Comparison of ENCODE assay signal across 7 cellular contexts in genomic region chr1:14924455-14925325, GRCh38.
DNase-seq lines count a peak whose midpoint lies in the region; ATAC-seq lines count a peak whose summit lies in the region.

No MANE protein-coding gene starts in this region.

- H3K27ac Mint-ChIP-seq in activated naive CD8-positive, alpha-beta T cell treated with anti-CD3 and anti-CD28 coated beads for 36 hours: no peak overlapping the region

- peaks cover 6% of the 10 kb centered on the region for H3K4me1 Mint-ChIP-seq in activated naive CD8-positive, alpha-beta T cell treated with anti-CD3 and anti-CD28 coated beads for 36 hours

- H3K9me3 Mint-ChIP-seq in activated naive CD8-positive, alpha-beta T cell treated with anti-CD3 and anti-CD28 coated beads for 36 hours: no peaks in the 10 kb centered on the region

- peak overlapping the region; percentile 50 for H3K4me3 Mint-ChIP-seq in activated naive CD8-positive, alpha-beta T cell treated with anti-CD3 and anti-CD28 coated beads for 36 hours

- DNase-seq in EH (ENCODE audit: low read depth): peak; percentile 63
- peak; percentile 31 for DNase-seq in HuH-7 (ENCODE audit: low spot score)
- peak; percentile 24 for DNase-seq in activated naive CD8-positive, alpha-beta T cell treated with anti-CD3 and anti-CD28 coated beads for 36 hours
- peak in 41 of 42 donors; percentile 41 to 90 (median 77) for DNase-seq in head of caudate nucleus
- DNase-seq in nucleus accumbens (lab: John Stamatoyannopoulos, UW): peak in 42 of 56 donors; percentile 15 to 79 (median 47)
- no peak for DNase-seq in stimulated activated CD4-positive, alpha-beta T cell treated with anti-CD3 and anti-CD28 coated beads, Interleukin-4, amount 100 ng/mL, for 24 hours

- no peak for ATAC-seq in GM21447 (IDR thresholded peaks at IDR 0.05; ENCODE audit: unreplicated experiment)

- intact Hi-C loops in head of caudate nucleus (cut with DNase I): loop anchor here (5.0 kb wide), 1 partner anchor 103 kb away; no protein-coding TSS in a partner anchor

- H3K36me3 Mint-ChIP-seq in activated naive CD8-positive, alpha-beta T cell treated with anti-CD3 and anti-CD28 coated beads for 36 hours: no peaks in the 10 kb centered on the region

- peaks cover 46% of the 10 kb centered on the region for H3K27me3 Mint-ChIP-seq in activated naive CD8-positive, alpha-beta T cell treated with anti-CD3 and anti-CD28 coated beads for 36 hours
